1 cellular context compared by ENCODE assay signal in the genomic region with DNA sequence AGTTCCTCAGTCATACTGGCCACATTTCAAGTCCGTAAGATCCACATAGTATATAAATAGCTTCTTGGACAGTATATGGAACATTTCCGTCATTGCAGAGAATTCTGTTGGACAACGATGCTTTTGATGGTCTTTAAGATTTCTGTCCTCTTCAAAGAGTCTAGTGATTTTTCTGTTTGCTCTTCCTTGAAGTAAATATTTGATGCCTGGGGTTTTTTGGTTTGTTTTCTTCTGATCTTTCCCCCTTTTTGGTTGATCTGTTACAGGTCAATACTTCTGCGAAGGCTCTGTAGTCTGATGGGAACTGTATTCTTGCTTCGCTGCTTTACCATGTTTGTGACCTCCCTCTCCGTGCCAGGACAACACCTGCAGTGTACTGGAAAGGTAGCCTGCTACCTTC.
TF ChIP-seq lines count a peak whose summit lies in the region.

No MANE protein-coding gene starts in this region.

TF ChIP-seq in HepG2, 621 proteins besides CTCF, POLR2A, EP300 and RAD21 (continued from another document):
- TF ChIP-seq HOXA9 (CRISPR knock-in tag; IDR thresholded peaks at IDR 0.05; ENCODE audit: borderline replicate concordance), result no peak
- TF ChIP-seq, protein P1, sequence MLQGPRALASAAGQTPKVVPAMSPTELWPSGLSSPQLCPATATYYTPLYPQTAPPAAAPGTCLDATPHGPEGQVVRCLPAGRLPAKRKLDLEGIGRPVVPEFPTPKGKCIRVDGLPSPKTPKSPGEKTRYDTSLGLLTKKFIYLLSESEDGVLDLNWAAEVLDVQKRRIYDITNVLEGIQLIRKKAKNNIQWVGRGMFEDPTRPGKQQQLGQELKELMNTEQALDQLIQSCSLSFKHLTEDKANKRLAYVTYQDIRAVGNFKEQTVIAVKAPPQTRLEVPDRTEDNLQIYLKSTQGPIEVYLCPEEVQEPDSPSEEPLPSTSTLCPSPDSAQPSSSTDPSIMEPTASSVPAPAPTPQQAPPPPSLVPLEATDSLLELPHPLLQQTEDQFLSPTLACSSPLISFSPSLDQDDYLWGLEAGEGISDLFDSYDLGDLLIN (CRISPR knock-in tag; IDR thresholded peaks at IDR 0.05; ENCODE audit: borderline replicate concordance), result no peak
- peak; percentile 43; the same call in 1 of the 2 replicates for TF ChIP-seq ZNF205 (CRISPR knock-in tag; IDR thresholded peaks at IDR 0.05)
- TF ChIP-seq, protein P2, sequence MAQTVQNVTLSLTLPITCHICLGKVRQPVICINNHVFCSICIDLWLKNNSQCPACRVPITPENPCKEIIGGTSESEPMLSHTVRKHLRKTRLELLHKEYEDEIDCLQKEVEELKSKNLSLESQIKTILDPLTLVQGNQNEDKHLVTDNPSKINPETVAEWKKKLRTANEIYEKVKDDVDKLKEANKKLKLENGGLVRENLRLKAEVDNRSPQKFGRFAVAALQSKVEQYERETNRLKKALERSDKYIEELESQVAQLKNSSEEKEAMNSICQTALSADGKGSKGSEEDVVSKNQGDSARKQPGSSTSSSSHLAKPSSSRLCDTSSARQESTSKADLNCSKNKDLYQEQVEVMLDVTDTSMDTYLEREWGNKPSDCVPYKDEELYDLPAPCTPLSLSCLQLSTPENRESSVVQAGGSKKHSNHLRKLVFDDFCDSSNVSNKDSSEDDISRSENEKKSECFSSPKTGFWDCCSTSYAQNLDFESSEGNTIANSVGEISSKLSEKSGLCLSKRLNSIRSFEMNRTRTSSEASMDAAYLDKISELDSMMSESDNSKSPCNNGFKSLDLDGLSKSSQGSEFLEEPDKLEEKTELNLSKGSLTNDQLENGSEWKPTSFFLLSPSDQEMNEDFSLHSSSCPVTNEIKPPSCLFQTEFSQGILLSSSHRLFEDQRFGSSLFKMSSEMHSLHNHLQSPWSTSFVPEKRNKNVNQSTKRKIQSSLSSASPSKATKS (CRISPR knock-in tag; IDR thresholded peaks at IDR 0.05), result no peak
- peak; percentile 62; the same call in 1 of the 2 replicates for TF ChIP-seq RFXAP (CRISPR knock-in tag; IDR thresholded peaks at IDR 0.05; ENCODE audit: borderline replicate concordance)
- TF ChIP-seq, protein P3, sequence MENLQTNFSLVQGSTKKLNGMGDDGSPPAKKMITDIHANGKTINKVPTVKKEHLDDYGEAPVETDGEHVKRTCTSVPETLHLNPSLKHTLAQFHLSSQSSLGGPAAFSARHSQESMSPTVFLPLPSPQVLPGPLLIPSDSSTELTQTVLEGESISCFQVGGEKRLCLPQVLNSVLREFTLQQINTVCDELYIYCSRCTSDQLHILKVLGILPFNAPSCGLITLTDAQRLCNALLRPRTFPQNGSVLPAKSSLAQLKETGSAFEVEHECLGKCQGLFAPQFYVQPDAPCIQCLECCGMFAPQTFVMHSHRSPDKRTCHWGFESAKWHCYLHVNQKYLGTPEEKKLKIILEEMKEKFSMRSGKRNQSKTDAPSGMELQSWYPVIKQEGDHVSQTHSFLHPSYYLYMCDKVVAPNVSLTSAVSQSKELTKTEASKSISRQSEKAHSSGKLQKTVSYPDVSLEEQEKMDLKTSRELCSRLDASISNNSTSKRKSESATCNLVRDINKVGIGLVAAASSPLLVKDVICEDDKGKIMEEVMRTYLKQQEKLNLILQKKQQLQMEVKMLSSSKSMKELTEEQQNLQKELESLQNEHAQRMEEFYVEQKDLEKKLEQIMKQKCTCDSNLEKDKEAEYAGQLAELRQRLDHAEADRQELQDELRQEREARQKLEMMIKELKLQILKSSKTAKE (CRISPR knock-in tag; IDR thresholded peaks at IDR 0.05; ENCODE audit: borderline replicate concordance), result peak; percentile 78
- no peak for TF ChIP-seq CEBPB (IDR thresholded peaks at IDR 0.05; ENCODE audit: borderline replicate concordance, low read depth, low read length)
- TF ChIP-seq MED13 (CRISPR knock-in tag; IDR thresholded peaks at IDR 0.05), result peak; percentile 46; the same call in 1 of the 2 replicates
- TF ChIP-seq HDAC1 (CRISPR knock-in tag; IDR thresholded peaks at IDR 0.05), result peak; percentile 78
- TF ChIP-seq ZSCAN20 (CRISPR knock-in tag; IDR thresholded peaks at IDR 0.05; ENCODE audit: borderline replicate concordance), result 0 out of 2 replicates have a peak, but pooled peaks have one; percentile 58
